Comparison of ENCODE assay signal across 19 cellular contexts in the genomic region with DNA sequence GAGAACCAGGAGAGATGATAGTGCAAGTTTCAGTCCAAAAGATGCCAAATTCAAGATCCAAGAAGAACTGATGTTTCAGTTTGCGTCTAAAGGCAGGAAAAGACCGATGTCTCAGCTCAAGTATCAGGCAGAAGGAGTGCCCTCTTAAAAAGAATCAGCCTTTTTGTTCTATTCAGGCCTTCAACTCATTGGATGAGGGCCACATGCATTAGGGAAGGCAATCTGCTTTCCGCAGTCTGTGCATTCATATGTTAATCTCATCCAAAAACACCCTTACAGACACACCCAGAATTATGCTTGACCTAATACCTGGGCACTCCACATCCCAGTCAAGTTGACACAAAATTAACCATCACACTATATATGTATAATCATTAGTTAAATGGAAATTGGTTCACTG.
"Had no signal": no experiment of that assay in that cellular context is flagged by ENCODE, and none has a peak within 500 bp of the region (broad histone marks: within the 10 kb centered on the region; RNA-seq: fewer than 3 reads in every experiment).

No MANE protein-coding gene starts in this region.

- H3K4me3 ChIP-seq: body of pancreas, heart right ventricle, lower lobe of right lung, thyroid gland, upper lobe of right lung had no signal

- H3K27me3 Mint-ChIP-seq: activated naive CD8-positive, alpha-beta T cell treated with anti-CD3 and anti-CD28 coated beads, Interleukin-2, amount 50 U/mL, for 24 hours had no signal

- H3K36me3 Mint-ChIP-seq: activated CD4-positive, alpha-beta memory T cell treated with anti-CD3 and anti-CD28 coated beads for 36 hours; naive B cell had no signal

- H3K4me1 ChIP-seq: lower lobe of right lung, thyroid gland, upper lobe of right lung had no signal

- H3K36me3 ChIP-seq: heart right ventricle, lower lobe of right lung, thyroid gland, upper lobe of right lung had no signal

- H3K4me3 Mint-ChIP-seq: activated CD4-positive, alpha-beta memory T cell treated with anti-CD3 and anti-CD28 coated beads for 36 hours; activated naive CD8-positive, alpha-beta T cell treated with anti-CD3 and anti-CD28 coated beads, Interleukin-2, amount 50 U/mL, for 24 hours; activated T-cell treated with anti-CD3 and anti-CD28 coated beads, Interleukin-2, amount 50 U/mL, for 72 hours; naive B cell; neural crest cell; stimulated activated naive CD8-positive, alpha-beta T cell treated with anti-CD3 and anti-CD28 coated beads, Interleukin-15, Interleukin-2, amounts not matched to agents 100 ng/mL and 50 ng/mL, for 24 hours; T-helper 17 cell had no signal

- H3K4me1 Mint-ChIP-seq: activated naive CD8-positive, alpha-beta T cell treated with anti-CD3 and anti-CD28 coated beads, Interleukin-2, amount 50 U/mL, for 24 hours; naive B cell; T-helper 17 cell had no signal

- H3K27ac Mint-ChIP-seq: activated CD4-positive, alpha-beta memory T cell treated with anti-CD3 and anti-CD28 coated beads for 36 hours; activated naive CD8-positive, alpha-beta T cell treated with anti-CD3 and anti-CD28 coated beads, Interleukin-2, amount 50 U/mL, for 24 hours; activated T-cell treated with anti-CD3 and anti-CD28 coated beads, Interleukin-2, amount 50 U/mL, for 72 hours; stimulated activated naive CD8-positive, alpha-beta T cell treated with anti-CD3 and anti-CD28 coated beads, Interleukin-15, Interleukin-2, amounts not matched to agents 100 ng/mL and 50 ng/mL, for 24 hours; T-helper 17 cell had no signal

- ATAC-seq: activated naive CD8-positive, alpha-beta T cell treated with anti-CD3 and anti-CD28 coated beads, Interleukin-2, amount 50 U/mL, for 24 hours; activated T-cell treated with anti-CD3 and anti-CD28 coated beads, Interleukin-2, amount 50 U/mL, for 72 hours; body of pancreas; heart right ventricle; lower lobe of right lung; T-helper 17 cell; upper lobe of right lung had no signal

- H3K9me3 Mint-ChIP-seq: activated CD4-positive, alpha-beta memory T cell treated with anti-CD3 and anti-CD28 coated beads for 36 hours; activated naive CD8-positive, alpha-beta T cell treated with anti-CD3 and anti-CD28 coated beads, Interleukin-2, amount 50 U/mL, for 24 hours; activated T-cell treated with anti-CD3 and anti-CD28 coated beads, Interleukin-2, amount 50 U/mL, for 72 hours; naive B cell; neural crest cell; stimulated activated naive CD8-positive, alpha-beta T cell treated with anti-CD3 and anti-CD28 coated beads, Interleukin-15, Interleukin-2, amounts not matched to agents 100 ng/mL and 50 ng/mL, for 24 hours had no signal

- FAIRE-seq: kidney had no signal

- H3K9me3 ChIP-seq: body of pancreas, heart right ventricle, lower lobe of right lung, thyroid gland, upper lobe of right lung had no signal

- DNase-seq: activated CD4-positive, alpha-beta memory T cell treated with anti-CD3 and anti-CD28 coated beads for 36 hours; activated CD4-positive, alpha-beta T cell treated with anti-CD3 and anti-CD28 coated beads for 48 hours; activated effector memory CD4-positive, alpha-beta T cell treated with anti-CD3 and anti-CD28 coated beads, Interleukin-2, amount 50 U/mL, for 16 hours; activated naive CD4-positive, alpha-beta T cell treated with anti-CD3 and anti-CD28 coated beads, Interleukin-2, amount 50 U/mL, for 16 hours; activated naive CD8-positive, alpha-beta T cell treated with anti-CD3 and anti-CD28 coated beads, Interleukin-2, amount 50 U/mL, for 24 hours; activated T-cell treated with anti-CD3 and anti-CD28 coated beads, Interleukin-2, amount 50 U/mL, for 72 hours; body of pancreas; heart right ventricle; kidney; lower lobe of right lung; naive B cell; posterior cingulate gyrus; substantia nigra; T-helper 17 cell; thyroid gland; upper lobe of right lung had no signal

- H3K27ac ChIP-seq: body of pancreas, epithelial cell of prostate, heart right ventricle, lower lobe of right lung, thyroid gland, upper lobe of right lung had no signal

- H3K27me3 ChIP-seq: body of pancreas, thyroid gland, upper lobe of right lung had no signal
